ENCODE assay signal across 1 cellular context in genomic region chr1:226355679-226356583, GRCh38.
TF ChIP-seq lines count a peak whose summit lies in the region.

No MANE protein-coding gene starts in this region.

TF ChIP-seq in IMR-90, 13 proteins besides CTCF, POLR2A, EP300 and RAD21 (continued from another document):
- TF ChIP-seq MXI1 (IDR thresholded peaks at IDR 0.05; ENCODE audit: borderline replicate concordance, low read depth, low read length) = no peak
- no peak for TF ChIP-seq MAZ (IDR thresholded peaks at IDR 0.05; ENCODE audit: borderline replicate concordance, low read depth, low read length)
- no peak for TF ChIP-seq CEBPB (IDR thresholded peaks at IDR 0.05; ENCODE audit: low read depth, low read length)
- no peak for TF ChIP-seq FOS (IDR thresholded peaks at IDR 0.05; ENCODE audit: low read depth, low read length)
- TF ChIP-seq SMC3 (IDR thresholded peaks at IDR 0.05; ENCODE audit: low read depth, low read length) = no peak
- no peak for TF ChIP-seq MAFK (IDR thresholded peaks at IDR 0.05; ENCODE audit: low read depth, low read length)
- no peak for TF ChIP-seq BHLHE40 (IDR thresholded peaks at IDR 0.05; ENCODE audit: low read depth, low read length)
- TF ChIP-seq RFX5 (IDR thresholded peaks at IDR 0.05; ENCODE audit: low read depth, low read length) = no peak
TF ChIP-seq in IMR-90: peak in this region for 0.
